Comparison of ENCODE assay signal across 25 cellular contexts in the genomic region with DNA sequence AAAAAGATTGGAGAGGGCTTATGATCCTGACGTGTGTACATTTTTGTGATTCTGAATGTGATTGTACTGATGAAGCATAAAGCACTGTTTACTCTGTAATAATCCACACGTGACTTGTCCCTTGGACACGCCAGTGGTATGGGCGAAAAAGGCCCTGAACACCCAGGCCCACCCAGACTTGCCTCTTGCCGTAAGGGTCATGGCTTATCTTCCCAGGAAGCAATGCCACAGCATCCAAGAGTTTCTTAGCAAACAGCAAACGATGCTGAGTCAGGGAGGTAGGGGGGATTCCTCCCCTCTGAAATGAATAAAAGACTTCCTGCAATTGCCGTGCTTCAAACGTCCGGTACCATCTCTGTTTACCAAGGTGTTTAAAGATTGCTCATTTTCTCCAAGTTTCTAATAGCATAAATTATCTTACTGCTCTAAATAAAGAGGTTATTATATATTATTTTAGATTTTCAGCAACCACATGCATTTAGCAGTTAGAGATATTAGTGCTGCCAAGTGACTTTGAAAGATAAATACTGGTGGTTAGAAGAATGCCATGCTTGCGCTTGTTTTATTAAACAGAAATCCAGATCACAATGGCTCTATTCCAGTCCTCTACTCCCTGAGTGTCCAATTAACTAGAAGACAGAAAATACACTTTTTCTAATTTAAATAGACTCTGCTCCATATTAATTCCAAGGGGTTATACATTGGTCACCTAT.
"Had no signal": no experiment of that assay in that cellular context is flagged by ENCODE, and none has a peak within 500 bp of the region (broad histone marks: within the 10 kb centered on the region; RNA-seq: fewer than 3 reads in every experiment).

No MANE protein-coding gene starts in this region.

- DNase-seq: activated CD4-positive, alpha-beta T cell treated with anti-CD3 and anti-CD28 coated beads, Interleukin-2, amount 50 U/mL, for 4 hours; activated CD4-positive, CD25-positive, alpha-beta regulatory T cell treated with anti-CD3 and anti-CD28 coated beads, Interleukin-2, amount 50 U/mL, for 72 hours; activated naive CD4-positive, alpha-beta T cell; activated naive CD8-positive, alpha-beta T cell treated with anti-CD3 and anti-CD28 coated beads for 36 hours; activated T-cell treated with anti-CD3 and anti-CD28 coated beads for 4 hours; amygdala; cortex of kidney; erythroblast; foreskin keratinocyte; hypothalamus; lower lobe of right lung; sigmoid colon; spleen; stimulated activated CD4-positive, alpha-beta T cell treated with anti-CD3 and anti-CD28 coated beads, Interleukin-4, amount 100 ng/mL, for 4 hours; SW 1271; T-helper 2 cell; upper lobe of right lung had no signal

- H2AFZ ChIP-seq: parathyroid adenoma had no signal

- H3K9me3 ChIP-seq: lower lobe of right lung, neutrophil, sigmoid colon, spleen, thoracic aorta, upper lobe of right lung had no signal

- H3K9ac ChIP-seq: parathyroid adenoma had no signal

- FAIRE-seq: endometrium, keratinocyte had no signal

- H3K4me3 ChIP-seq: lower lobe of right lung, sigmoid colon, spleen, thoracic aorta, upper lobe of right lung had no signal

- H3K36me3 ChIP-seq: lower lobe of right lung, neutrophil, sigmoid colon, spleen, thoracic aorta, upper lobe of right lung had no signal

- H3K4me1 ChIP-seq: foreskin keratinocyte, lower lobe of right lung, parathyroid adenoma, upper lobe of right lung had no signal

- H3K27ac ChIP-seq: foreskin keratinocyte, lower lobe of right lung, neutrophil, parathyroid adenoma, spleen, thoracic aorta, upper lobe of right lung, VCaP had no signal

- H3K27me3 ChIP-seq: foreskin keratinocyte, neutrophil, sigmoid colon, spleen, upper lobe of right lung had no signal

- H3K79me2 ChIP-seq: parathyroid adenoma had no signal

- ATAC-seq: foreskin keratinocyte; lower lobe of right lung; natural killer cell treated with Interleukin-12 subunit alpha and Interleukin-12 subunit beta and Interleukin-15 and Interleukin-18, amount 100 ng/mL, for 72 hours; stimulated activated memory B cell treated with anti-CD40 and anti-IgM and Interleukin-4, amounts not matched to agents 10 μg/mL and 1 μg/mL and 100 μg/mL, for 72 hours; upper lobe of right lung had no signal
